10 cellular contexts compared by ENCODE assay signal in genomic region chr9:75186767-75187380, GRCh38.
DNase-seq lines count a peak whose midpoint lies in the region; ATAC-seq and TF ChIP-seq lines count a peak whose summit lies in the region.
"Had no signal": no experiment of that assay in that cellular context is flagged by ENCODE, and none has a peak within 500 bp of the region (broad histone marks: within the 10 kb centered on the region; RNA-seq: fewer than 3 reads in every experiment).

No MANE protein-coding gene starts in this region.

- H3K27ac Mint-ChIP-seq in T-helper 17 cell, result peak overlapping the region; percentile 74
- H3K27ac Mint-ChIP-seq: dendritic cell treated with granulocyte-macrophage colony-stimulating factor and Interleukin-4, amounts not matched to agents 40 ng/mL and 50 ng/mL, for 4 days had no signal

- ATAC-seq in T-helper 17 cell, result peak; percentile 54
- no peak for ATAC-seq in GM19452 (IDR thresholded peaks at IDR 0.05; ENCODE audit: unreplicated experiment)

- peaks cover 2% of the 10 kb centered on the region for H3K36me3 Mint-ChIP-seq in T-helper 17 cell (ENCODE audit: low read depth)

- DNase-seq in ACHN (peak; percentile 20), GM13977 (ENCODE audit: low spot score) (peak; percentile 23), T-helper 17 cell (no peak), iris pigment epithelial cell (ENCODE audit: low read depth) (peak; percentile 27), nucleus accumbens (lab: John Stamatoyannopoulos, UW) (no peak), globus pallidus (ENCODE audit: low spot score) (no peak), HuH-7.5 (ENCODE audit: low spot score) (no peak)

- in situ Hi-C loops in ACHN (cut with HindIII; ENCODE audit: low pct_ligation_motif_present, low pct_unique_long_range_greater_than_20kb, low sequenced_read_pairs) (no loop called here), GM13977 (cut with MboI; ENCODE audit: low pct_unique_long_range_greater_than_20kb, low sequenced_read_pairs, unreplicated experiment) (no loop called here)

- no peaks in the 10 kb centered on the region for H3K27me3 Mint-ChIP-seq in T-helper 17 cell
- H3K27me3 Mint-ChIP-seq: dendritic cell treated with granulocyte-macrophage colony-stimulating factor and Interleukin-4, amounts not matched to agents 40 ng/mL and 50 ng/mL, for 4 days had no signal

- H3K9me3 ChIP-seq in T-helper 17 cell (ENCODE audit: control insufficient read depth, low read length, poor library complexity, severe bottlenecking), result no peaks in the 10 kb centered on the region
- H3K9me3 ChIP-seq: HAP-1 had no signal

- H3K4me3 Mint-ChIP-seq in T-helper 17 cell, result no peak overlapping the region
- H3K4me3 Mint-ChIP-seq: dendritic cell treated with granulocyte-macrophage colony-stimulating factor and Interleukin-4, amounts not matched to agents 40 ng/mL and 50 ng/mL, for 4 days had no signal

- H3K4me1 Mint-ChIP-seq in T-helper 17 cell, result peaks cover 12% of the 10 kb centered on the region

- peak; percentile 63 for TF ChIP-seq CTCF in GM13977 (IDR thresholded peaks at IDR 0.05; ENCODE audit: extremely low read depth, insufficient read depth, missing control alignments)

Comparison
In these comparisons a context has a peak if more than half of its experiments do, and no peak if none do; other contexts are left out.
1. DNase-seq: peak in ACHN (single experiment), GM13977 (single experiment) and iris pigment epithelial cell (single experiment); none in T-helper 17 cell (0 of 3), nucleus accumbens (0 of 56), globus pallidus (single experiment) and HuH-7.5 (single experiment).